In genomic region chr10:75484717-75485116, GRCh38 we compare ENCODE assay signal across 27 cellular contexts. TPM values are rescaled to one million over a fixed set of nuclear protein-coding genes. Genes with fewer than 3 reads are reported as not detected.
"Had no signal": no experiment of that assay in that cellular context is flagged by ENCODE, and none has a peak within 500 bp of the region (broad histone marks: within the 10 kb centered on the region; RNA-seq: fewer than 3 reads in every experiment).

No MANE protein-coding gene starts in this region.

- DNase-seq: colonic mucosa; cortex of kidney; dermis blood vessel endothelial cell; dorsolateral prefrontal cortex; effector CD4-positive, alpha-beta T cell; effector CD8-positive, alpha-beta T cell; effector memory CD4-positive, alpha-beta T cell; effector memory CD8-positive, alpha-beta T cell; endodermal cell; erythroblast; esophagus squamous epithelium; foreskin fibroblast; foreskin keratinocyte; foreskin melanocyte; gastrocnemius medialis; glutamatergic neuron; head of caudate nucleus; heart left ventricle; heart right ventricle had no signal

- H3K27ac ChIP-seq: colonic mucosa, coronary artery, dorsolateral prefrontal cortex, epithelial cell of prostate, esophagus muscularis mucosa, esophagus squamous epithelium, foreskin keratinocyte, gastrocnemius medialis, gastroesophageal sphincter, heart left ventricle, heart right ventricle had no signal

- H3K27me3 ChIP-seq: colonic mucosa, dorsolateral prefrontal cortex, esophagus muscularis mucosa, esophagus squamous epithelium, gastrocnemius medialis, gastroesophageal sphincter, heart left ventricle, heart right ventricle had no signal

- H3K36me3 ChIP-seq: colonic mucosa, esophagus muscularis mucosa, esophagus squamous epithelium, gastrocnemius medialis, gastroesophageal sphincter, heart left ventricle, heart right ventricle had no signal

- FAIRE-seq: colon, endothelial cell of umbilical vein, frontal cortex had no signal

- H3K4me1 ChIP-seq: colonic mucosa, esophagus muscularis mucosa, esophagus squamous epithelium, foreskin keratinocyte, gastrocnemius medialis, gastroesophageal sphincter had no signal

- ATAC-seq: effector memory CD8-positive, alpha-beta T cell; esophagus mucosa; foreskin keratinocyte; gastrocnemius medialis; gastroesophageal sphincter; heart left ventricle; heart right ventricle had no signal

- H3K9me3 ChIP-seq: colonic mucosa, gastrocnemius medialis had no signal

- H3K4me3 ChIP-seq: colonic mucosa, coronary artery, dorsolateral prefrontal cortex, esophagus muscularis mucosa, esophagus squamous epithelium, gastrocnemius medialis, gastroesophageal sphincter, heart left ventricle, heart right ventricle had no signal

RNA-seq across cellular contexts. Expression of gene LRMDA, which starts 53.3 kb away (rescaled TPM):
- total RNA-seq: foreskin keratinocyte had no signal
- polyA plus RNA-seq: foreskin keratinocyte had no signal
